Comparison of ENCODE assay signal across 11 cellular contexts in the genomic region with DNA sequence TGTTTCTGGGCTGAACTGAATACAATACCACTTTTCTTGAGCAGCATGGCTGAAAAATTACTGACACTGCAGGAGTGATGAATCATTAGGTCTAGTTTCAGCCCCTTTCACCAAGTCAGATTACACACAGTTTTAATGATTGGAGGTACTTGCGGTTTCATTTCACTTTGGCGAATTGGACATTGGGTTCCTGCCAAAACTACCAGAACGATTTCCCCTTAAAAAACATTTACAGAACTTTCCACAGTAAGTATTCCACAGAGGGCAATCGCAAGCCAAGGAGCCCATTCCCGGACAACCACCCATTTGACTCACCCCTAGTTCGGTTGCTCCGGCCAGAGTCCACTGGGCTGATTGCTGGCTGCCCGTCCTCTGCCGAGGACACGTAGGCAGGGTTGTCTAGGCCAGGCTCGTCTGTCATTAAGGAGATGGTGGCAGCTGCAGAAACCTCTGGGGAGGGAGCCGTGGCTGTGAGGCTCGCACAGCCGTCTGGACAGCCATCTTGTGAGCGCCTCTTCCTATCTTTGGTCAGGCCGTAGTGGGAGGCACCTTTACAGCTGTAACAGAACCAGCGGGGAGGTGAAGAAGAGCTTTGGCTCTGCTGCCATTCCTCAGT.
DNase-seq lines count a peak whose midpoint lies in the region; ATAC-seq and TF ChIP-seq lines count a peak whose summit lies in the region.
"Had no signal": no experiment of that assay in that cellular context is flagged by ENCODE, and none has a peak within 500 bp of the region (broad histone marks: within the 10 kb centered on the region; RNA-seq: fewer than 3 reads in every experiment).

No MANE protein-coding gene starts in this region.

- H2BK15ac ChIP-seq in mesenchymal stem cell (ENCODE audit: low read depth, poor library complexity, severe bottlenecking), result peak overlapping the region; percentile 85

- DNase-seq in DMS 273 (lab: John Stamatoyannopoulos, UW; ENCODE audit: unreplicated experiment), result peak; percentile 10
- DNase-seq in DMS 273 treated with DMSO at 0.1 percent for 48 hours (lab: John Stamatoyannopoulos, UW), result no peak
- peak; percentile 91 for DNase-seq in choroid plexus epithelial cell (ENCODE audit: low read depth)
- DNase-seq in mesenchymal stem cell, result no peak
- DNase-seq in aorta, result peak; percentile 89 to 93
- no peak for DNase-seq in NCI-H446 treated with DMSO at 0.1 percent for 48 hours (lab: John Stamatoyannopoulos, UW)
- no peak for DNase-seq in DMS53 (lab: John Stamatoyannopoulos, UW)
- DNase-seq: activated CD4-positive, alpha-beta T cell treated with anti-CD3 and anti-CD28 coated beads, Interleukin-2, amount 50 U/mL, for 48 hours had no signal

- H3K9ac ChIP-seq in mesenchymal stem cell (ENCODE audit: low read length), result peak overlapping the region; percentile 84

- H3K18ac ChIP-seq in mesenchymal stem cell (ENCODE audit: low read depth in 1 of 2, low read length in 2 of 2), result peak overlapping the region; percentile 5 to 65

- H3K14ac ChIP-seq in mesenchymal stem cell (ENCODE audit: low read length in 2 of 2), result no peak overlapping the region

- H3K27ac ChIP-seq in mesenchymal stem cell (ENCODE audit: low read length, poor library complexity, severe bottlenecking) (peak overlapping the region; percentile 2), aorta (ENCODE audit: low read depth in 1 of 2, low read length in 2 of 2) (peak overlapping the region in 1 of 2 donors; percentile 37)
- H3K27ac ChIP-seq: 22Rv1 had no signal

- H3K79me1 ChIP-seq in mesenchymal stem cell (replicated peaks; ENCODE audit: low read length, poor library complexity, severe bottlenecking), result no peaks in the 10 kb centered on the region

- WGBS in mesenchymal stem cell, result 94% methylated on average over 17 of the region's 17 CpGs
- WGBS in aorta, 2 donors, result 9 to 13% methylated on average over 17 of the region's 17 CpGs

- H2BK5ac ChIP-seq in mesenchymal stem cell (ENCODE audit: low read depth, low read length, poor library complexity, severe bottlenecking), result no peak overlapping the region

- H2AK5ac ChIP-seq in mesenchymal stem cell (ENCODE audit: low read length, severe bottlenecking), result peak overlapping the region; percentile 57

- ATAC-seq in aorta (ENCODE audit: low FRiP score) (peak; percentile 93), GM18873 (IDR thresholded peaks at IDR 0.05; ENCODE audit: low FRiP score, unreplicated experiment) (no peak)

- peak overlapping the region; percentile 62 for H4K8ac ChIP-seq in mesenchymal stem cell (ENCODE audit: low read length)

- peak overlapping the region in 1 of 2 experiments; percentile 65 for H3K4ac ChIP-seq in mesenchymal stem cell (ENCODE audit: low read depth in 1 of 2, low read length in 2 of 2)

- peaks cover 3% of the 10 kb centered on the region for H3K4me1 ChIP-seq in mesenchymal stem cell (ENCODE audit: control insufficient read depth, insufficient read depth, low read depth, low read length)
- H3K4me1 ChIP-seq in aorta (ENCODE audit: control insufficient read depth in 1 of 2, insufficient read depth in 2 of 2, low read length in 2 of 2), result no peaks in the 10 kb centered on the region

- intact Hi-C loops in aorta (cut with DNase I), result loop anchor here (5.0 to 10.0 kb wide), 4 partner anchors 35 to 195 kb away; no protein-coding TSS in a partner anchor

- H2AFZ ChIP-seq in mesenchymal stem cell (ENCODE audit: low read depth, low read length), result no peak overlapping the region

- no peak overlapping the region for H3K4me2 ChIP-seq in mesenchymal stem cell (ENCODE audit: low read length, poor library complexity, severe bottlenecking)

- H2BK120ac ChIP-seq in mesenchymal stem cell (ENCODE audit: low read depth, low read length), result no peak overlapping the region

- TF ChIP-seq CTCF in choroid plexus epithelial cell (conservative IDR thresholded peaks at IDR 0.05; ENCODE audit: low read depth, low read length), result no peak

- peak overlapping the region; percentile 86 for H4K91ac ChIP-seq in mesenchymal stem cell (ENCODE audit: low read length)

- H3K23ac ChIP-seq in mesenchymal stem cell (ENCODE audit: low read length in 2 of 2), result peak overlapping the region in 1 of 2 experiments; percentile 2

- H3K9me3 ChIP-seq in mesenchymal stem cell (ENCODE audit: control insufficient read depth, low read length) (no peaks in the 10 kb centered on the region), aorta (ENCODE audit: control insufficient read depth, low read length) (no peaks in the 10 kb centered on the region)

- H3K36me3 ChIP-seq in mesenchymal stem cell (ENCODE audit: control insufficient read depth in 1 of 2, insufficient read depth in 2 of 2, low read depth in 1 of 2, low read length in 2 of 2) (no peaks in the 10 kb centered on the region), aorta (ENCODE audit: control insufficient read depth in 1 of 2, insufficient read depth in 2 of 2, low read length in 1 of 2) (no peaks in the 10 kb centered on the region)

- H2BK12ac ChIP-seq in mesenchymal stem cell (ENCODE audit: low read length in 2 of 2), result peak overlapping the region; percentile 19 to 49

- H3K4me3 ChIP-seq in choroid plexus epithelial cell (ENCODE audit: low read depth, low read length), result no peak overlapping the region
- H3K4me3 ChIP-seq in mesenchymal stem cell (ENCODE audit: insufficient read depth in 1 of 2, low read depth in 1 of 2, low read length in 2 of 2), result peak overlapping the region in 1 of 2 experiments; percentile 53
- H3K4me3 ChIP-seq in aorta (ENCODE audit: low read length in 2 of 2), result peak overlapping the region in 1 of 2 donors; percentile 18
- H3K4me3 ChIP-seq: skin epidermis had no signal

- H3K27me3 ChIP-seq in mesenchymal stem cell (ENCODE audit: control insufficient read depth in 1 of 2, insufficient read depth in 1 of 2, low read length in 2 of 2), result no peaks in the 10 kb centered on the region
- no peaks in the 10 kb centered on the region for H3K27me3 ChIP-seq in aorta (ENCODE audit: control insufficient read depth in 1 of 2, insufficient read depth in 2 of 2, low read length in 1 of 2)

Comparison
In these comparisons a context has a peak if more than half of its experiments do, and no peak if none do; other contexts are left out.
1. DNase-seq: peak in DMS 273 (single experiment), choroid plexus epithelial cell (single experiment) and aorta (2 of 2); none in DMS 273 treated with DMSO at 0.1 percent for 48 hours (single experiment), mesenchymal stem cell (single experiment), NCI-H446 treated with DMSO at 0.1 percent for 48 hours (single experiment) and DMS53 (single experiment).